ENCODE assay signal across 7 cellular contexts in the genomic region with DNA sequence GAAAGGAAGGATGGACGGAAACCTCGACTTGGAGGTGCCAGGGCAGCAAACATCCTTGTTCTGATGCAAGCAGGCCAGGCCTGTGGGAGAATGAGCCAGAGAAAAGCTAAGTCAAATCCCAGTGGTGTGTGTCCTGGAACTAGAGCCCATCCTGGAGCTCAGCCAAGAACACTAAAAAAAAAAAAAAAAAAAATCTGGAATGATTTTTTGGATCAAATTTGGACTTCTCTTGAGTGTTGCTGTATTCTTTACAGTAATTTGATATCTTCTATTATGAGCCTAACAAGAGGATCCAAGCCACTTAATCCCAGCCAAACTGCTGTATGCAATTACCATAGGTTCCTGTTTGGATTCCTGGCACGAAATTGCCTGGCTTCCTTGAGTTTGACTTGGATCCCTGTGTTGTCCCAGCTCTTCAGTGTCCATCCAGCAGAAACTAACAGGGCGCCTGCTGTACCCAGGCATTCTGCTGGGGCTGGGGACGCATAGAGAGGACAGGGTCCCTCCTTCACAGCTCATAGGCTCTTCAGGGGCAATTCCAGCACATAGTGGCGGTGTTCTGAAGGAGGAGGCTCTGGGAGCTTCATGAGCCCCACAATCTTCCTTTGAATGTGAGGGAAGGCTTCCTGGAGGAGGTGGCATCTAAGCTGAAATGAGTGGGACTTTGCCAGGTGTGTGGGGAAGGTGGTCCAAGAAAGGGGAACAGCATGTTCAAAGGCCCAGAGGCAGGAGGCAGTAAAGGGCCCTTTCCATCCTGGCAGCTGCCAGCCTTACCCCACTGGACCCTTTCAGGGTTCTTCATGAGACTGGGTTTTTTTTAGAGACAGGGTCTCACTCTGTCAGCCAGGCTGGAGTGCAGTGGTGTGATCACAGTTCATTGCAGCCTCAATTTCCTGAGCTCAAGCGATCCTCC. TPM values are rescaled to one million over a fixed set of nuclear protein-coding genes. Genes with fewer than 3 reads are reported as not detected.
DNase-seq lines count a peak whose midpoint lies in the region; ATAC-seq, FAIRE-seq and TF ChIP-seq lines count a peak whose summit lies in the region.
"Had no signal": no experiment of that assay in that cellular context is flagged by ENCODE, and none has a peak within 500 bp of the region (broad histone marks: within the 10 kb centered on the region; RNA-seq: fewer than 3 reads in every experiment).

No MANE protein-coding gene starts in this region.

- TF ChIP-seq CTCF in BJ (IDR thresholded peaks at IDR 0.05; ENCODE audit: insufficient read depth, low read depth, low read length) (no peak), lower lobe of right lung (IDR thresholded peaks at IDR 0.05) (no peak)

- POLR2A ChIA-PET in BJ (lab: Charles Lee) = interaction anchor here (0.5 to 0.8 kb wide), 4 partner anchors 20 to 350 kb away, joined by 3 to 10 read pairs (median 8); partner anchors contain the start of gene EPHX1

- DNase-seq in BJ (ENCODE audit: low read depth) (peak; percentile 39), NCI-H69 (lab: John Stamatoyannopoulos, UW) (peak; percentile 81), lower lobe of right lung (no peak), GM12891 (ENCODE audit: insufficient read length, low spot score) (no peak)
- no peak for DNase-seq in stimulated activated naive CD4-positive, alpha-beta T cell (lab: John Stamatoyannopoulos, UW)
- no peak for DNase-seq in stimulated activated naive CD4-positive, alpha-beta T cell treated with Interleukin-2 at 50 U/mL for 16 hours (lab: John Stamatoyannopoulos, UW)
- DNase-seq: NCI-H774 had no signal

- intact Hi-C loops in lower lobe of right lung (cut with DNase I) = no loop called here

- ATAC-seq in lower lobe of right lung = peak; percentile 60 to 67

- H3K9me3 ChIP-seq in lower lobe of right lung = no peaks in the 10 kb centered on the region

- FAIRE-seq in GM12891 (lab: Jason Lieb, UNC) = no peak

- H3K27me3 ChIP-seq in BJ (ENCODE audit: control insufficient read depth, insufficient read depth, low read length) (no peaks in the 10 kb centered on the region), lower lobe of right lung (ENCODE audit: low read depth) (no peaks in the 10 kb centered on the region)

- CTCF ChIA-PET in BJ (lab: Yijun Ruan, JAX) = interaction anchor here (0.6 to 3.1 kb wide), 7 partner anchors 10 to 360 kb away, joined by 3 to 12 read pairs (median 4); partner anchors contain the start of gene SRP9

- H3K4me3 ChIP-seq in BJ (ENCODE audit: low read depth, low read length) (no peak overlapping the region), lower lobe of right lung (no peak overlapping the region)

- peak overlapping the region; percentile 27 for H3K27ac ChIP-seq in lower lobe of right lung

- no peak for TF ChIP-seq POLR2A in GM12891 (IDR thresholded peaks at IDR 0.05; ENCODE audit: low read depth, low read length)

- peaks cover 10% of the 10 kb centered on the region for H3K4me1 ChIP-seq in lower lobe of right lung

- peaks cover 5% of the 10 kb centered on the region; the same call in 1 of the 2 replicates for H3K36me3 ChIP-seq in BJ (ENCODE audit: control insufficient read depth, insufficient read depth, low read length)
- H3K36me3 ChIP-seq in lower lobe of right lung = peaks cover 74% of the 10 kb centered on the region

TF ChIP-seq in GM12891, 5 proteins besides CTCF, POLR2A, EP300 and RAD21:
- TF ChIP-seq PAX5 (IDR thresholded peaks at IDR 0.05; ENCODE audit: insufficient read depth, low read length, severe bottlenecking) = no peak
- TF ChIP-seq POU2F2 (IDR thresholded peaks at IDR 0.05; ENCODE audit: low read depth, low read length) = no peak
- TF ChIP-seq SPI1 (IDR thresholded peaks at IDR 0.05; ENCODE audit: low read depth, low read length) = no peak
- TF ChIP-seq POLR2AphosphoS5 (IDR thresholded peaks at IDR 0.05; ENCODE audit: low read depth, low read length) = no peak
- TF ChIP-seq TAF1 (IDR thresholded peaks at IDR 0.05; ENCODE audit: low read depth, low read length) = no peak
TF ChIP-seq in GM12891: peak in this region for 0.

RNA-seq across cellular contexts. Expression of gene EPHX1, which starts 24.7 kb away (rescaled TPM):
- 17.9 and 34.3 TPM in 2 replicates for polyA plus RNA-seq in BJ (2011; rRNA removed)
- polyA minus RNA-seq in BJ (2011; rRNA and poly(A)+ RNA removed) = 10.4 and 16.2 TPM in 2 replicates
- 233 TPM for total RNA-seq in lower lobe of right lung
- 1.1 TPM for polyA plus RNA-seq in GM12891 (2012; ENCODE audit: low read depth, missing spikeins)

RNA-seq across cellular contexts. Expression of gene TMEM63A, which starts 47.5 kb away (rescaled TPM):
- 25.3 and 41.8 TPM in 2 replicates for polyA plus RNA-seq in BJ (2011; rRNA removed)
- 24.0 and 27.7 TPM in 2 replicates for polyA minus RNA-seq in BJ (2011; rRNA and poly(A)+ RNA removed)
- total RNA-seq in lower lobe of right lung = 141 TPM
- 9.0 TPM for polyA plus RNA-seq in GM12891 (2012; ENCODE audit: low read depth, missing spikeins)

RNA-seq across cellular contexts. Expression of gene LEFTY1, which starts 54.3 kb away (rescaled TPM):
- 0.09 and 0.10 TPM in 2 replicates for polyA plus RNA-seq in BJ (2011; rRNA removed)
- polyA minus RNA-seq in BJ (2011; rRNA and poly(A)+ RNA removed) = 0.28 TPM in 1 of 2 replicates, not detected in the other
- total RNA-seq in lower lobe of right lung = not detected
- polyA plus RNA-seq in GM12891 (2012; ENCODE audit: low read depth, missing spikeins) = 0.06 TPM

RNA-seq across cellular contexts. Expression of gene SRP9, which starts 57.0 kb away (rescaled TPM):
- 250 and 272 TPM in 2 replicates for polyA plus RNA-seq in BJ (2011; rRNA removed)
- polyA minus RNA-seq in BJ (2011; rRNA and poly(A)+ RNA removed) = 67.8 and 76.8 TPM in 2 replicates
- 166 TPM for total RNA-seq in lower lobe of right lung
- 213 TPM for polyA plus RNA-seq in GM12891 (2012; ENCODE audit: low read depth, missing spikeins)

Comparison
In these comparisons a context has a peak if more than half of its experiments do, and no peak if none do; other contexts are left out.
1. DNase-seq: peak in BJ (single experiment) and NCI-H69 (single experiment); none in lower lobe of right lung (single experiment), stimulated activated naive CD4-positive, alpha-beta T cell (0 of 6), stimulated activated naive CD4-positive, alpha-beta T cell treated with Interleukin-2 at 50 U/mL for 16 hours (single experiment) and GM12891 (single experiment).